Comparison of ENCODE assay signal across 31 cellular contexts in genomic region chr3:150697646-150698045, GRCh38. TPM values are rescaled to one million over a fixed set of nuclear protein-coding genes. Genes with fewer than 3 reads are reported as not detected.
DNase-seq lines count a peak whose midpoint lies in the region; ATAC-seq and TF ChIP-seq lines count a peak whose summit lies in the region.
"Had no signal": no experiment of that assay in that cellular context is flagged by ENCODE, and none has a peak within 500 bp of the region (broad histone marks: within the 10 kb centered on the region; RNA-seq: fewer than 3 reads in every experiment).

No MANE protein-coding gene starts in this region.

- H3K79me1 ChIP-seq in mesendoderm (ENCODE audit: low read length) (no peaks in the 10 kb centered on the region), mesenchymal stem cell (replicated peaks; ENCODE audit: low read length, poor library complexity, severe bottlenecking) (no peaks in the 10 kb centered on the region)

- no peak overlapping the region for H2BK15ac ChIP-seq in mesendoderm (replicated peaks; ENCODE audit: low read depth)
- no peak overlapping the region for H2BK15ac ChIP-seq in mesenchymal stem cell (ENCODE audit: low read depth, poor library complexity, severe bottlenecking)

- H3K27me3 ChIP-seq in mesendoderm (ENCODE audit: insufficient read depth, low read length, poor library complexity) (no peaks in the 10 kb centered on the region), mesenchymal stem cell (ENCODE audit: control insufficient read depth in 1 of 2, insufficient read depth in 1 of 2, low read length in 2 of 2) (no peaks in the 10 kb centered on the region)
- H3K27me3 ChIP-seq: gastroesophageal sphincter had no signal

- H2BK12ac ChIP-seq in mesenchymal stem cell (ENCODE audit: low read length in 2 of 2) = no peak overlapping the region

- no peak overlapping the region for H2AFZ ChIP-seq in mesenchymal stem cell (ENCODE audit: low read depth, low read length)

- H3K9ac ChIP-seq in mesendoderm (ENCODE audit: low read length) (no peak overlapping the region), mesenchymal stem cell (ENCODE audit: low read length) (no peak overlapping the region)

- H3K4me3 ChIP-seq in choroid plexus epithelial cell (ENCODE audit: low read depth, low read length) = no peak overlapping the region
- H3K4me3 ChIP-seq in mesendoderm (ENCODE audit: low read length) = no peak overlapping the region
- no peak overlapping the region for H3K4me3 ChIP-seq in mesenchymal stem cell (ENCODE audit: insufficient read depth in 1 of 2, low read depth in 1 of 2, low read length in 2 of 2)
- H3K4me3 ChIP-seq: gastroesophageal sphincter, thoracic aorta had no signal

- ATAC-seq in HG03565 (IDR thresholded peaks at IDR 0.05; ENCODE audit: unreplicated experiment) = no peak
- ATAC-seq: gastroesophageal sphincter, right cardiac atrium had no signal

- H3K18ac ChIP-seq in mesendoderm (ENCODE audit: low read length) (no peak overlapping the region), mesenchymal stem cell (ENCODE audit: low read depth in 1 of 2, low read length in 2 of 2) (no peak overlapping the region)

- H4K8ac ChIP-seq in mesendoderm (ENCODE audit: low read depth, low read length) = no peak overlapping the region
- no peak overlapping the region for H4K8ac ChIP-seq in mesenchymal stem cell (ENCODE audit: low read length)

- TF ChIP-seq CTCF in choroid plexus epithelial cell (conservative IDR thresholded peaks at IDR 0.05; ENCODE audit: low read depth, low read length) = no peak

- no peak overlapping the region for H3K27ac ChIP-seq in mesendoderm (ENCODE audit: low read depth, low read length)
- H3K27ac ChIP-seq in mesenchymal stem cell (ENCODE audit: low read length, poor library complexity, severe bottlenecking) = no peak overlapping the region
- H3K27ac ChIP-seq: gastroesophageal sphincter, HL-60, thoracic aorta had no signal

- no peaks in the 10 kb centered on the region for H3K4me1 ChIP-seq in mesendoderm (ENCODE audit: control insufficient read depth, low read depth, low read length)
- no peaks in the 10 kb centered on the region for H3K4me1 ChIP-seq in mesenchymal stem cell (ENCODE audit: control insufficient read depth, insufficient read depth, low read depth, low read length)
- H3K4me1 ChIP-seq: gastroesophageal sphincter had no signal

- no peak overlapping the region for H4K91ac ChIP-seq in mesenchymal stem cell (ENCODE audit: low read length)

- DNase-seq in EL = peak; percentile 75
- peak; percentile 58 for DNase-seq in M059J (ENCODE audit: low read depth)
- peak; percentile 9 for DNase-seq in choroid plexus epithelial cell (ENCODE audit: low read depth)
- peak; percentile 32 for DNase-seq in mesendoderm
- no peak for DNase-seq in mesenchymal stem cell
- DNase-seq in D341Med (ENCODE audit: low spot score) = no peak
- DNase-seq in activated T-cell treated with anti-CD3 and anti-CD28 coated beads, Interleukin-2, amount 50 U/mL, for 48 hours = no peak
- DNase-seq: ACHN; activated B cell treated with CpG ODN at 0.5 μM for 24 hours; activated CD4-positive, alpha-beta T cell treated with anti-CD3 and anti-CD28 coated beads, Interleukin-2, amount 50 U/mL, for 4 hours; activated CD8-positive, alpha-beta memory T cell treated with anti-CD3 and anti-CD28 coated beads, Interleukin-2, amount 50 U/mL, for 4 hours; effector CD8-positive, alpha-beta T cell; islet precursor cell; NCI-H1105 treated with DMSO at 0.1 percent for 48 hours; NCI-H2081; NCI-H82; nephron progenitor cell; right cardiac atrium; SHP77; stimulated activated CD4-positive, alpha-beta T cell treated with anti-CD3 and anti-CD28 coated beads, Interleukin-12 subunit alpha, Interleukin-12 subunit beta, amount 100 ng/mL, for 4 hours; stimulated activated CD4-positive, alpha-beta T cell treated with anti-CD3 and anti-CD28 coated beads, Interleukin-4, amount 100 ng/mL, for 24 hours; stimulated activated naive CD4-positive, alpha-beta T cell treated with Interleukin-2 at 50 U/mL for 16 hours; SW 1271; T1000 had no signal

- H2AK5ac ChIP-seq in mesendoderm (ENCODE audit: low read length) (no peak overlapping the region), mesenchymal stem cell (ENCODE audit: low read length, severe bottlenecking) (no peak overlapping the region)

- no peak overlapping the region for H3K4me2 ChIP-seq in mesendoderm (ENCODE audit: low read length)
- H3K4me2 ChIP-seq in mesenchymal stem cell (ENCODE audit: low read length, poor library complexity, severe bottlenecking) = no peak overlapping the region

- no peak overlapping the region for H3K14ac ChIP-seq in mesenchymal stem cell (ENCODE audit: low read length in 2 of 2)

- no peak overlapping the region for H2BK5ac ChIP-seq in mesendoderm (ENCODE audit: low read length)
- H2BK5ac ChIP-seq in mesenchymal stem cell (ENCODE audit: low read depth, low read length, poor library complexity, severe bottlenecking) = no peak overlapping the region

- H4K5ac ChIP-seq in mesendoderm (ENCODE audit: low read length) = no peak overlapping the region

- peaks cover 1% of the 10 kb centered on the region for H3K9me3 ChIP-seq in mesenchymal stem cell (ENCODE audit: control insufficient read depth, low read length)
- H3K9me3 ChIP-seq: gastroesophageal sphincter, thoracic aorta had no signal

- H3K56ac ChIP-seq in mesendoderm (ENCODE audit: low read length) = no peak overlapping the region

- no peak overlapping the region for H2BK120ac ChIP-seq in mesendoderm (ENCODE audit: low read depth, low read length)
- no peak overlapping the region for H2BK120ac ChIP-seq in mesenchymal stem cell (ENCODE audit: low read depth, low read length)

- no peaks in the 10 kb centered on the region for H3K36me3 ChIP-seq in mesendoderm (ENCODE audit: control insufficient read depth, insufficient read depth, low read length)
- H3K36me3 ChIP-seq in mesenchymal stem cell (ENCODE audit: control insufficient read depth in 1 of 2, insufficient read depth in 2 of 2, low read depth in 1 of 2, low read length in 2 of 2) = no peaks in the 10 kb centered on the region
- H3K36me3 ChIP-seq: gastroesophageal sphincter, thoracic aorta had no signal

- H3K23ac ChIP-seq in mesendoderm (ENCODE audit: low read length) (no peak overlapping the region), mesenchymal stem cell (ENCODE audit: low read length in 2 of 2) (no peak overlapping the region)

- H3K4ac ChIP-seq in mesendoderm (ENCODE audit: low read depth, low read length) = no peak overlapping the region
- H3K4ac ChIP-seq in mesenchymal stem cell (ENCODE audit: low read depth in 1 of 2, low read length in 2 of 2) = no peak overlapping the region

- no peaks in the 10 kb centered on the region for H3K79me2 ChIP-seq in mesendoderm (ENCODE audit: control insufficient read depth, insufficient read depth, low read length)

RNA-seq across cellular contexts. Expression of gene ERICH6, which starts 6.1 kb away (rescaled TPM):
- 0.07 TPM in 1 of 2 replicates, not detected in the other for total RNA-seq in M059J (2014; rRNA removed; shearing (Covaris generic))
- not detected for polyA plus RNA-seq in mesendoderm (2013, experiment 1 of 2)
- not detected for polyA plus RNA-seq in mesendoderm (2013, experiment 2 of 2)
- 0.04 TPM for polyA plus RNA-seq in mesenchymal stem cell (2013, experiment 1 of 2)
- 0.03 TPM for polyA plus RNA-seq in mesenchymal stem cell (2013, experiment 2 of 2)
- total RNA-seq: activated B cell treated with CpG ODN at 0.5 μM for 24 hours, chondrocyte, gastroesophageal sphincter, thoracic aorta had no signal
- polyA plus RNA-seq: esophagus, liver, right cardiac atrium had no signal

Comparison
In these comparisons a context has a peak if more than half of its experiments do, and no peak if none do; other contexts are left out.
1. DNase-seq: peak in EL (single experiment), M059J (single experiment), choroid plexus epithelial cell (single experiment) and mesendoderm (single experiment); none in mesenchymal stem cell (single experiment), D341Med (single experiment) and activated T-cell treated with anti-CD3 and anti-CD28 coated beads, Interleukin-2, amount 50 U/mL, for 48 hours (0 of 2).